ENCODE assay signal across 1 cellular context in genomic region chr16:84609744-84610143, GRCh38.
TF ChIP-seq lines count a peak whose summit lies in the region.

No MANE protein-coding gene starts in this region.

TF ChIP-seq in GM12878, 131 proteins besides CTCF, POLR2A, EP300 and RAD21:
- TF ChIP-seq RUNX3 (IDR thresholded peaks at IDR 0.05; ENCODE audit: low read length) = 0 out of 2 replicates have a peak, but pooled peaks have one; percentile 4
TF ChIP-seq in GM12878: peak in this region for 1; not testable (repeated sequence) for 130.
